Comparison of ENCODE assay signal across 1 cellular context in genomic region chr17:21287703-21288449, GRCh38.
A peak's percentile ranks its signal among the peaks of the same experiment; 100 is the strongest.
TF ChIP-seq lines count a peak whose summit lies in the region.

No MANE protein-coding gene starts in this region.

TF ChIP-seq in HepG2, 621 proteins besides CTCF, POLR2A, EP300 and RAD21 (continued from another document and continues in another):
- TF ChIP-seq FOXP4 (CRISPR knock-in tag; IDR thresholded peaks at IDR 0.05) (no peak), ZSCAN22 (CRISPR knock-in tag; IDR thresholded peaks at IDR 0.05) (no peak), ZXDC (CRISPR knock-in tag; IDR thresholded peaks at IDR 0.05) (no peak), SALL2 (CRISPR knock-in tag; IDR thresholded peaks at IDR 0.05) (0 out of 2 replicates have a peak, but pooled peaks have one; percentile 35), KMT2B (CRISPR knock-in tag; IDR thresholded peaks at IDR 0.05) (no peak), TP53 (CRISPR knock-in tag; conservative IDR thresholded peaks at IDR 0.05) (0 out of 2 replicates have a peak, but pooled peaks have one; percentile 39), ZBTB14 (CRISPR knock-in tag; IDR thresholded peaks at IDR 0.05) (no peak), RARA (CRISPR knock-in tag; IDR thresholded peaks at IDR 0.05) (peak; percentile 78), TARDBP (CRISPR knock-in tag; IDR thresholded peaks at IDR 0.05) (peak; percentile 54; the same call in 1 of the 2 replicates), NFKBIZ (CRISPR knock-in tag; IDR thresholded peaks at IDR 0.05) (peak; percentile 84; the same call in 1 of the 2 replicates), ARNTL (CRISPR knock-in tag; IDR thresholded peaks at IDR 0.05) (peak; percentile 87; the same call in 1 of the 2 replicates), THYN1 (CRISPR knock-in tag; IDR thresholded peaks at IDR 0.05; ENCODE audit: borderline replicate concordance, low read depth) (no peak), DR1 (CRISPR knock-in tag; IDR thresholded peaks at IDR 0.05) (no peak), MIER2 (CRISPR knock-in tag; IDR thresholded peaks at IDR 0.05) (no peak), MBNL3 (CRISPR knock-in tag; conservative IDR thresholded peaks at IDR 0.05) (no peak), PATZ1 (CRISPR knock-in tag; IDR thresholded peaks at IDR 0.05) (peak; percentile 82), ZNF318 (CRISPR knock-in tag; IDR thresholded peaks at IDR 0.05) (no peak), HNRNPLL (IDR thresholded peaks at IDR 0.05; ENCODE audit: low read depth, low read length, poor library complexity, severe bottlenecking) (peak; percentile 55), HNRNPL (IDR thresholded peaks at IDR 0.05; ENCODE audit: low read depth, low read length) (peak; percentile 100), SNAPC5 (CRISPR knock-in tag; IDR thresholded peaks at IDR 0.05; ENCODE audit: borderline replicate concordance) (no peak), ZBTB49 (CRISPR knock-in tag; IDR thresholded peaks at IDR 0.05; ENCODE audit: borderline replicate concordance) (no peak), ZNF691 (CRISPR knock-in tag; IDR thresholded peaks at IDR 0.05; ENCODE audit: borderline replicate concordance, low read depth) (peak; percentile 23; the same call in 1 of the 2 replicates), NR2C2 (CRISPR knock-in tag; IDR thresholded peaks at IDR 0.05; ENCODE audit: borderline replicate concordance) (peak; percentile 25; the same call in 1 of the 2 replicates), ZMYM2 (CRISPR knock-in tag; IDR thresholded peaks at IDR 0.05) (no peak), ZNF281 (CRISPR knock-in tag; IDR thresholded peaks at IDR 0.05; ENCODE audit: borderline replicate concordance) (no peak), ATF7-NPFF (CRISPR knock-in tag; IDR thresholded peaks at IDR 0.05; ENCODE audit: low read depth) (no peak), ZFP82 (CRISPR knock-in tag; IDR thresholded peaks at IDR 0.05; ENCODE audit: borderline replicate concordance) (no peak), CENPT (CRISPR knock-in tag; IDR thresholded peaks at IDR 0.05; ENCODE audit: low read depth) (no peak), THAP7 (CRISPR knock-in tag; IDR thresholded peaks at IDR 0.05) (peak; percentile 39; the same call in 1 of the 2 replicates), CC2D1A (CRISPR knock-in tag; IDR thresholded peaks at IDR 0.05) (no peak), ZNF678 (CRISPR knock-in tag; IDR thresholded peaks at IDR 0.05) (no peak), KAT7 (CRISPR knock-in tag; IDR thresholded peaks at IDR 0.05; ENCODE audit: borderline replicate concordance) (no peak), ZMYM3 (CRISPR knock-in tag; IDR thresholded peaks at IDR 0.05) (peak; percentile 52; the same call in 1 of the 2 replicates)
